Comparison of ENCODE assay signal across 17 cellular contexts in genomic region chr1:172678990-172679772, GRCh38. TPM values are rescaled to one million over a fixed set of nuclear protein-coding genes. Genes with fewer than 3 reads are reported as not detected.
DNase-seq lines count a peak whose midpoint lies in the region; ATAC-seq lines count a peak whose summit lies in the region.
"Had no signal": no experiment of that assay in that cellular context is flagged by ENCODE, and none has a peak within 500 bp of the region (broad histone marks: within the 10 kb centered on the region; RNA-seq: fewer than 3 reads in every experiment).

No MANE protein-coding gene starts in this region.

- H3K36me3 ChIP-seq in SK-N-MC (ENCODE audit: insufficient read depth, low read length) = no peaks in the 10 kb centered on the region
- H3K36me3 ChIP-seq: neutrophil, right lobe of liver had no signal

- H3K4me3 ChIP-seq in Jurkat, Clone E6-1 (ENCODE audit: low read length) = no peak overlapping the region
- no peak overlapping the region for H3K4me3 ChIP-seq in SK-N-MC
- H3K4me3 ChIP-seq: GM23248, right lobe of liver had no signal

- ATAC-seq in left colon = peak; percentile 99
- no peak for ATAC-seq in GM21381 (IDR thresholded peaks at IDR 0.05; ENCODE audit: unreplicated experiment)
- ATAC-seq in GM21390 (IDR thresholded peaks at IDR 0.05; ENCODE audit: unreplicated experiment) = no peak
- ATAC-seq: right lobe of liver had no signal

- peak overlapping the region; percentile 0; the same call in 1 of the 2 replicates for H3K27ac ChIP-seq in SK-N-MC
- H3K27ac ChIP-seq: GM23248, neutrophil, right lobe of liver had no signal

- H3K9me3 ChIP-seq in SK-N-MC (ENCODE audit: low read depth, low read length) = no peaks in the 10 kb centered on the region
- H3K9me3 ChIP-seq: neutrophil, right lobe of liver had no signal

- DNase-seq in NCI-H1105 treated with DMSO at 0.1 percent for 48 hours (lab: John Stamatoyannopoulos, UW) (peak; percentile 29), NCI-H1105 (lab: John Stamatoyannopoulos, UW) (no peak), SK-N-MC (ENCODE audit: low read depth, low spot score) (no peak), left colon (peak; percentile 44 to 64), HPDE6-E6E7 (ENCODE audit: extremely low spot score) (no peak)
- peak; percentile 83 for DNase-seq in Jurkat, Clone E6-1 (ENCODE audit: low read depth, low spot score)
- DNase-seq: 8988T; CD4-positive, alpha-beta T cell; foreskin fibroblast; GM23248; NCI-H1694 treated with DMSO at 0.1 percent for 48 hours; right lobe of liver; SHP77 treated with DMSO at 0.1 percent for 48 hours; stimulated activated CD4-positive, alpha-beta T cell treated with anti-CD3 and anti-CD28 coated beads, Interleukin-4, amount 100 ng/mL, for 24 hours had no signal

- intact Hi-C loops in left colon (cut with DNase I, micrococcal nuclease) = no loop called here

- H3K9ac ChIP-seq in SK-N-MC (ENCODE audit: insufficient read length) = no peak overlapping the region
- H3K9ac ChIP-seq: GM23248 had no signal

RNA-seq across cellular contexts. Expression of gene FASLG, which starts 20.3 kb away (rescaled TPM):
- polyA plus RNA-seq in Jurkat, Clone E6-1 (2012; ENCODE audit: insufficient read depth, insufficient read length) = not detected
- under 1 TPM; 0.49 to 0.70 TPM for total RNA-seq in left colon
- total RNA-seq: GM23248 had no signal
- polyA plus RNA-seq: GM23248 had no signal

Comparison
In these comparisons a context has a peak if more than half of its experiments do, and no peak if none do; other contexts are left out.
1. DNase-seq: peak in NCI-H1105 treated with DMSO at 0.1 percent for 48 hours (single experiment), Jurkat, Clone E6-1 (single experiment) and left colon (2 of 2); none in NCI-H1105 (single experiment), SK-N-MC (single experiment) and HPDE6-E6E7 (single experiment).